1 cellular context compared by ENCODE assay signal in the genomic region with DNA sequence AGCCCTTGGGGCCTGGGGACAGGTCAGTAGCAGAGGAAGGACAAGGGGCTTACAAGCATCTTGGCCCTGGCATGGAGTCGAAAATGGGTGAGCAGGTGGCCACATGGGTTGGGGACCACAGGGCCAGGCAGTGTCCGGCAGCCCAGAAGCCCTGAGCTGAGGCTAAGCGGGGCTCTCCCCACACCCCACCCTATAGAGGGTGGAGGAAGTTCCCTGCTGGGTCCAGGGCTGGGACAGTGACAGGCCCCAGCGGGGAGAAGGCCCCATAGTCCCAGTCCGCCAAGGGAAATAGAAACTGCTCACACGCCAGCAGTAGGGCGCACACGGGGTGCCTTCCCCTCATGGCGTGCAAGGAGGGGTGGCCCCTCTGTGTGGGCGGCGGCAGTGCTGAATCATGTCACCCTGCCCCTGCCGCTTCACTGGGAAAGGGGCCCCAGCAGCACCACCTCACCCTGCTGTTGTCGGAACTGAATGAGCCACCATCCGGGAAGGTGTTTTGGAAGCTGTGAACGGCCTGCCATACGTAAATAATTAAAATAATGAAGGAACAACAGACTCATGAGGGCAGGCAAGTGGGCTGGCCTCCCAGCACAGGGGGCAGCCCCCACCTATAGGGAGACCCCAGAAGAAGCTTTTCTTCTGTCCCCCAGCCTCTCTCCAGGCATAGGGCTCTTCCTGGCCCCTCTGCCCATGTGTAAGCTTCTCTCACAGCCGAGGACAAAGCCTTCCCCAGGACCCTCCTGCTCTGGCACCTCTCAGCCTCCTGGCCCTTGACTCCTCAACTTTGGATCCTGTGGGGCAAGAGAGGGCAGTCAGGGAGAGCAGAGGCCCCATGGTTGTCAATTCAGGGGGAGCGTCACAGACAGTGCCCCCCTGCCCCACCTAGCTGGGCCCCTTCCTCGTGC.
TF ChIP-seq lines count a peak whose summit lies in the region.

No MANE protein-coding gene starts in this region.

TF ChIP-seq in GM23338, 12 proteins besides CTCF, POLR2A, EP300 and RAD21 (continued from another document):
- TF ChIP-seq, protein P1, sequence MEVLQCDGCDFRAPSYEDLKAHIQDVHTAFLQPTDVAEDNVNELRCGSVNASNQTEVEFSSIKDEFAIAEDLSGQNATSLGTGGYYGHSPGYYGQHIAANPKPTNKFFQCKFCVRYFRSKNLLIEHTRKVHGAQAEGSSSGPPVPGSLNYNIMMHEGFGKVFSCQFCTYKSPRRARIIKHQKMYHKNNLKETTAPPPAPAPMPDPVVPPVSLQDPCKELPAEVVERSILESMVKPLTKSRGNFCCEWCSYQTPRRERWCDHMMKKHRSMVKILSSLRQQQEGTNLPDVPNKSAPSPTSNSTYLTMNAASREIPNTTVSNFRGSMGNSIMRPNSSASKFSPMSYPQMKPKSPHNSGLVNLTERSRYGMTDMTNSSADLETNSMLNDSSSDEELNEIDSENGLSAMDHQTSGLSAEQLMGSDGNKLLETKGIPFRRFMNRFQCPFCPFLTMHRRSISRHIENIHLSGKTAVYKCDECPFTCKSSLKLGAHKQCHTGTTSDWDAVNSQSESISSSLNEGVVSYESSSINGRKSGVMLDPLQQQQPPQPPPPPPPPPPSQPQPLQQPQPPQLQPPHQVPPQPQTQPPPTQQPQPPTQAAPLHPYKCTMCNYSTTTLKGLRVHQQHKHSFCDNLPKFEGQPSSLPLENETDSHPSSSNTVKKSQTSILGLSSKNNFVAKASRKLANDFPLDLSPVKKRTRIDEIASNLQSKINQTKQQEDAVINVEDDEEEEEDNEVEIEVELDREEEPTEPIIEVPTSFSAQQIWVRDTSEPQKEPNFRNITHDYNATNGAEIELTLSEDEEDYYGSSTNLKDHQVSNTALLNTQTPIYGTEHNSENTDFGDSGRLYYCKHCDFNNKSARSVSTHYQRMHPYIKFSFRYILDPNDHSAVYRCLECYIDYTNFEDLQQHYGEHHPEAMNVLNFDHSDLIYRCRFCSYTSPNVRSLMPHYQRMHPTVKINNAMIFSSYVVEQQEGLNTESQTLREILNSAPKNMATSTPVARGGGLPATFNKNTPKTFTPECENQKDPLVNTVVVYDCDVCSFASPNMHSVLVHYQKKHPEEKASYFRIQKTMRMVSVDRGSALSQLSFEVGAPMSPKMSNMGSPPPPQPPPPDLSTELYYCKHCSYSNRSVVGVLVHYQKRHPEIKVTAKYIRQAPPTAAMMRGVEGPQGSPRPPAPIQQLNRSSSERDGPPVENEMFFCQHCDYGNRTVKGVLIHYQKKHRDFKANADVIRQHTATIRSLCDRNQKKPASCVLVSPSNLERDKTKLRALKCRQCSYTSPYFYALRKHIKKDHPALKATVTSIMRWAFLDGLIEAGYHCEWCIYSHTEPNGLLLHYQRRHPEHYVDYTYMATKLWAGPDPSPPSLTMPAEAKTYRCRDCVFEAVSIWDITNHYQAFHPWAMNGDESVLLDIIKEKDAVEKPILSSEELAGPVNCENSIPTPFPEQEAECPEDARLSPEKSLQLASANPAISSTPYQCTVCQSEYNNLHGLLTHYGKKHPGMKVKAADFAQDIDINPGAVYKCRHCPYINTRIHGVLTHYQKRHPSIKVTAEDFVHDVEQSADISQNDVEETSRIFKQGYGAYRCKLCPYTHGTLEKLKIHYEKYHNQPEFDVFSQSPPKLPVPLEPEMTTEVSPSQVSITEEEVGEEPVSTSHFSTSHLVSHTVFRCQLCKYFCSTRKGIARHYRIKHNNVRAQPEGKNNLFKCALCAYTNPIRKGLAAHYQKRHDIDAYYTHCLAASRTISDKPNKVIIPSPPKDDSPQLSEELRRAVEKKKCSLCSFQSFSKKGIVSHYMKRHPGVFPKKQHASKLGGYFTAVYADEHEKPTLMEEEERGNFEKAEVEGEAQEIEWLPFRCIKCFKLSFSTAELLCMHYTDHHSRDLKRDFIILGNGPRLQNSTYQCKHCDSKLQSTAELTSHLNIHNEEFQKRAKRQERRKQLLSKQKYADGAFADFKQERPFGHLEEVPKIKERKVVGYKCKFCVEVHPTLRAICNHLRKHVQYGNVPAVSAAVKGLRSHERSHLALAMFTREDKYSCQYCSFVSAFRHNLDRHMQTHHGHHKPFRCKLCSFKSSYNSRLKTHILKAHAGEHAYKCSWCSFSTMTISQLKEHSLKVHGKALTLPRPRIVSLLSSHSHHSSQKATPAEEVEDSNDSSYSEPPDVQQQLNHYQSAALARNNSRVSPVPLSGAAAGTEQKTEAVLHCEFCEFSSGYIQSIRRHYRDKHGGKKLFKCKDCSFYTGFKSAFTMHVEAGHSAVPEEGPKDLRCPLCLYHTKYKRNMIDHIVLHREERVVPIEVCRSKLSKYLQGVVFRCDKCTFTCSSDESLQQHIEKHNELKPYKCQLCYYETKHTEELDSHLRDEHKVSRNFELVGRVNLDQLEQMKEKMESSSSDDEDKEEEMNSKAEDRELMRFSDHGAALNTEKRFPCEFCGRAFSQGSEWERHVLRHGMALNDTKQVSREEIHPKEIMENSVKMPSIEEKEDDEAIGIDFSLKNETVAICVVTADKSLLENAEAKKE (CRISPR knock-in tag; IDR thresholded peaks at IDR 0.05) = no peak
TF ChIP-seq in GM23338: peak in this region for 0.
